ENCODE assay signal across 19 cellular contexts in genomic region chrX:51866156-51866555, GRCh38.
"Had no signal": no experiment of that assay in that cellular context is flagged by ENCODE, and none has a peak within 500 bp of the region (broad histone marks: within the 10 kb centered on the region; RNA-seq: fewer than 3 reads in every experiment).

No MANE protein-coding gene starts in this region.

- ATAC-seq: natural killer cell, right cardiac atrium, SK-N-SH treated with all-trans-retinoic acid at 6 μM for 48 hours had no signal

- H3K27ac Mint-ChIP-seq: activated naive CD4-positive, alpha-beta T cell treated with anti-CD3 and anti-CD28 coated beads for 36 hours; activated T-helper 2 cell treated with anti-CD3 and anti-CD28 coated beads, Interferon-gamma antibody, Interleukin-2, Interleukin-4, amounts not matched to agents 10 μg/mL and 5 μg/mL and 100 μg/mL, durations not matched to agents 14 hours and 24 hours and 36 hours had no signal

- H3K36me3 ChIP-seq: transverse colon had no signal

- DNase-seq: activated CD4-positive, alpha-beta T cell treated with anti-CD3 and anti-CD28 coated beads, Interleukin-2, amount 50 U/mL, for 4 hours; activated CD4-positive, CD25-positive, alpha-beta regulatory T cell treated with anti-CD3 and anti-CD28 coated beads, Interleukin-2, amount 50 U/mL, for 72 hours; activated naive CD4-positive, alpha-beta T cell treated with anti-CD3 and anti-CD28 coated beads for 36 hours; foreskin fibroblast; glutamatergic neuron; hypothalamus; mesenchymal stem cell; natural killer cell; nucleus accumbens; right cardiac atrium; small intestine; stimulated activated CD4-positive, alpha-beta T cell treated with anti-CD3 and anti-CD28 coated beads, Interleukin-4, amount 100 ng/mL, for 24 hours; stimulated activated naive CD4-positive, alpha-beta T cell; substantia nigra; T-helper 1 cell; T1000; transverse colon had no signal

- H3K4me1 ChIP-seq: transverse colon had no signal

- H3K4me3 Mint-ChIP-seq: activated naive CD4-positive, alpha-beta T cell treated with anti-CD3 and anti-CD28 coated beads for 36 hours; natural killer cell had no signal

- H3K36me3 Mint-ChIP-seq: natural killer cell had no signal

- H3K27me3 ChIP-seq: transverse colon had no signal

- H3K9me3 Mint-ChIP-seq: natural killer cell had no signal

- H3K4me3 ChIP-seq: transverse colon had no signal

- H3K9me3 ChIP-seq: transverse colon had no signal
